ENCODE assay signal across 8 cellular contexts in genomic region chr20:50116368-50116999, GRCh38. TPM values are rescaled to one million over a fixed set of nuclear protein-coding genes. Genes with fewer than 3 reads are reported as not detected.
DNase-seq lines count a peak whose midpoint lies in the region; ATAC-seq, FAIRE-seq and TF ChIP-seq lines count a peak whose summit lies in the region.

No MANE protein-coding gene starts in this region.

- H3K27me3 ChIP-seq in Loucy (ENCODE audit: insufficient read depth, low read length, poor library complexity, severe bottlenecking), result no peaks in the 10 kb centered on the region
- no peaks in the 10 kb centered on the region for H3K27me3 ChIP-seq in colonic mucosa
- H3K27me3 ChIP-seq in aorta (ENCODE audit: control insufficient read depth in 1 of 2, insufficient read depth in 2 of 2, low read length in 1 of 2), result no peaks in the 10 kb centered on the region

- H3K4me3 Mint-ChIP-seq in natural killer cell, result peak overlapping the region; percentile 94

- no peaks in the 10 kb centered on the region for H3K36me3 Mint-ChIP-seq in natural killer cell

- H3K27ac ChIP-seq in colonic mucosa (no peak overlapping the region), aorta (ENCODE audit: low read depth in 1 of 2, low read length in 2 of 2) (peak overlapping the region in 1 of 2 donors; percentile 28)

- H3K27ac Mint-ChIP-seq in natural killer cell, result peak overlapping the region; percentile 89 to 92

- DNase-seq in AG10803 (ENCODE audit: low read depth) (no peak), colonic mucosa (no peak), natural killer cell (no peak), NCI-H146 (lab: John Stamatoyannopoulos, UW) (no peak), T-helper 9 cell (no peak), aorta (no peak), GM12892 (ENCODE audit: insufficient read length) (no peak)

- H3K4me3 ChIP-seq in AG10803 (ENCODE audit: low read length), result peak overlapping the region; percentile 55
- H3K4me3 ChIP-seq in Loucy (ENCODE audit: low read length, poor library complexity, severe bottlenecking), result peak overlapping the region; percentile 80
- peak overlapping the region; percentile 20 for H3K4me3 ChIP-seq in colonic mucosa
- no peak overlapping the region for H3K4me3 ChIP-seq in aorta (ENCODE audit: low read length in 2 of 2)

- ATAC-seq in natural killer cell, result no peak
- ATAC-seq in aorta (ENCODE audit: low FRiP score), result no peak

- H3K9me3 ChIP-seq in Loucy (ENCODE audit: insufficient read depth, low read depth, low read length) (no peaks in the 10 kb centered on the region), colonic mucosa (no peaks in the 10 kb centered on the region), aorta (ENCODE audit: control insufficient read depth, low read length) (no peaks in the 10 kb centered on the region)

- no peak for FAIRE-seq in GM12892 (lab: Jason Lieb, UNC)

- no peaks in the 10 kb centered on the region for H3K9me3 Mint-ChIP-seq in natural killer cell

- TF ChIP-seq CTCF in AG10803 (conservative IDR thresholded peaks at IDR 0.05; ENCODE audit: low read length) (no peak), Loucy (conservative IDR thresholded peaks at IDR 0.05; ENCODE audit: low read length) (no peak), colonic mucosa (IDR thresholded peaks at IDR 0.05) (no peak), natural killer cell (IDR thresholded peaks at IDR 0.05) (no peak)

- peaks cover 49 to 50% of the 10 kb centered on the region in 2 donors for H3K4me1 Mint-ChIP-seq in natural killer cell

- intact Hi-C loops in colonic mucosa (cut with DNase I), result no loop called here
- intact Hi-C loops in natural killer cell (cut with micrococcal nuclease), result loop anchor here (10.0 kb wide), 1 partner anchor 452 kb away; no protein-coding TSS in a partner anchor
- intact Hi-C loops in aorta (cut with DNase I), result no loop called here

- peaks cover 35% of the 10 kb centered on the region for H3K79me2 ChIP-seq in Loucy (ENCODE audit: insufficient read depth, low read length)

- no peaks in the 10 kb centered on the region for H3F3A ChIP-seq in Loucy (ENCODE audit: low read depth)

- H3K36me3 ChIP-seq in Loucy (ENCODE audit: insufficient read depth, low read length) (no peaks in the 10 kb centered on the region), colonic mucosa (no peaks in the 10 kb centered on the region), aorta (ENCODE audit: control insufficient read depth in 1 of 2, insufficient read depth in 2 of 2, low read length in 1 of 2) (no peaks in the 10 kb centered on the region)

- peak overlapping the region; percentile 99 for H3K4me2 ChIP-seq in Loucy (ENCODE audit: low read depth, low read length, poor library complexity, severe bottlenecking)

- peak overlapping the region; percentile 76 for H2AFZ ChIP-seq in Loucy (ENCODE audit: low read length)

- H4K20me1 ChIP-seq in Loucy (ENCODE audit: insufficient read depth, low read length, poor library complexity, severe bottlenecking), result peaks cover 12% of the 10 kb centered on the region

- no peaks in the 10 kb centered on the region for H3K27me3 Mint-ChIP-seq in natural killer cell (ENCODE audit: low read depth in 2 of 2)

- H3K4me1 ChIP-seq in Loucy (ENCODE audit: insufficient read depth, low read length, poor library complexity, severe bottlenecking), result peaks cover 29% of the 10 kb centered on the region
- peaks cover 4% of the 10 kb centered on the region for H3K4me1 ChIP-seq in colonic mucosa
- H3K4me1 ChIP-seq in aorta (ENCODE audit: control insufficient read depth in 1 of 2, insufficient read depth in 2 of 2, low read length in 2 of 2), result peaks cover 0 to 4% of the 10 kb centered on the region in 2 donors

- WGBS in aorta, 2 donors, result 88 to 89% methylated on average over 19 of the region's 19 CpGs

- H3K9me2 ChIP-seq in Loucy (replicated peaks; ENCODE audit: low read depth, low read length), result no peaks in the 10 kb centered on the region

- H3K9ac ChIP-seq in Loucy (ENCODE audit: low read depth, low read length, poor library complexity, severe bottlenecking), result peak overlapping the region; percentile 82
- H3K9ac ChIP-seq in colonic mucosa (ENCODE audit: low read depth in 2 of 2, low read length in 2 of 2), result peak overlapping the region; percentile 19 to 69

- no peak for TF ChIP-seq POLR2A in GM12892 (IDR thresholded peaks at IDR 0.05; ENCODE audit: low read depth, low read length)

RNA-seq across cellular contexts. Expression of gene UBE2V1, which starts 3.5 kb away (rescaled TPM):
- total RNA-seq in colonic mucosa (10 to 100 TPM; 77.1 to 83.5 TPM), natural killer cell (100 to 1,000 TPM; 194 to 238 (median 236) TPM), aorta (100 to 1,000 TPM; 106 to 107 TPM)
- polyA plus RNA-seq in aorta, result 10 to 100 TPM; 54.2 to 59.9 TPM
- 120 TPM for polyA plus RNA-seq in GM12892 (2012; ENCODE audit: missing spikeins)

RNA-seq across cellular contexts. Expression of gene PEDS1, which starts 37.0 kb away (rescaled TPM):
- total RNA-seq in colonic mucosa (10 to 100 TPM; 23.1 to 29.1 TPM), natural killer cell (10 to 100 TPM; 27.4 to 32.8 (median 31.5) TPM), aorta (10 to 100 TPM; 17.2 to 22.6 TPM)
- polyA plus RNA-seq in aorta, result 10 to 100 TPM in 1 of 2 donors, 1 to 10 TPM in 1; 6.5 to 13.9 TPM
- polyA plus RNA-seq in GM12892 (2012; ENCODE audit: missing spikeins), result 10.3 TPM

Comparison
In these comparisons a context has a peak if more than half of its experiments do, and no peak if none do; other contexts are left out.
1. H3K4me3 ChIP-seq: peak in AG10803 (single experiment), Loucy (single experiment) and colonic mucosa (single experiment); none in aorta (0 of 2).